8 cellular contexts compared by ENCODE assay signal in the genomic region with DNA sequence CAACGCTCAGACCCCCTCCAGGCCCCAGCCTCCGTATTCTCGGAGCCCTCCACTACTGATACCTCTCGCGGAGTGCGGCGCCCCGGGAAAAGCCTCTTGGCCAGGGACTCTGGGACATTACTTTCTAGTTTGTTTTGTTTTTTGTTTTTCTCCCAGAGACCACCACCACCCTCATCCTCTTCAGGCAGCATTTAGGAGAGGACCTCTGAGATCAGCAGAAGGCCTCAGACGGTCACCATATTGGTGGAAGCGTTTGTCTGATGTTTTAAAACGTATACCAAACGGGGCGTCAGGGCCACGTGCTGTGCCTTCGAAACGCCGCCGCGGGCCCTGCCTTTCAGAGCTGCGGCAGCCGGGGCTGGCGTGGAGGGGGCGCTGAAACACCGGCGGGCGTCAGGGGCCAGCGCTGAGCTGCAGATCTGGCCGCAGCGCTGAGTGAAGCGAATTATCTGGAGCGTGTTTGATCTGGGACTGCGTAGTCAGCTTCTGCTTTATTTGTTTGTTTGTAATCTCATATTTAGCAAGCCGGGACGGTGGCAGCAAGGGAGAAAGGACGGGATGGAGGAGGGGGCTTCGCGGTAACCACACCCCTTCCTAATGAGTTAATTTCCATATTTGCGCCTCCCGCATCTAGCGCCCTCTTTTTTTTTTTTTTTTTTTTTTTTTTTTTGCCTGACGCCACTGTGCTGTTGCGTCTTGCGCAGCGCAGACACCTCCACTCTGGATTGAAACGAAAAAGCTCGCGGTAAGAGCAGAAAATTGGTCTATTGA. TPM values are rescaled to one million over a fixed set of nuclear protein-coding genes. Genes with fewer than 3 reads are reported as not detected.
A peak's percentile ranks its signal among the peaks of the same experiment; 100 is the strongest.
DNase-seq lines count a peak whose midpoint lies in the region; FAIRE-seq and TF ChIP-seq lines count a peak whose summit lies in the region.

No MANE protein-coding gene starts in this region.

- TF ChIP-seq CTCF in GM12875 (IDR thresholded peaks at IDR 0.05; ENCODE audit: borderline replicate concordance, insufficient read depth, low read depth, low read length), result no peak
- TF ChIP-seq CTCF in Peyer's patch (IDR thresholded peaks at IDR 0.05), result no peak
- no peak for TF ChIP-seq CTCF in fibroblast of villous mesenchyme (IDR thresholded peaks at IDR 0.05; ENCODE audit: insufficient read depth, low read depth, low read length)
- TF ChIP-seq CTCF in D721Med (IDR thresholded peaks at IDR 0.05; ENCODE audit: insufficient read depth, missing control alignments), result no peak
- TF ChIP-seq CTCF in foreskin fibroblast (IDR thresholded peaks at IDR 0.05; ENCODE audit: low read depth, low read length), result no peak

- H3K27me3 ChIP-seq in Peyer's patch (peaks cover 0 to 64% of the 10 kb centered on the region in 2 donors), rectal smooth muscle tissue (ENCODE audit: control insufficient read depth, insufficient read depth, low read length) (peaks cover 63% of the 10 kb centered on the region)

- no peak overlapping the region for H3K27ac ChIP-seq in Peyer's patch
- peak overlapping the region; percentile 66 for H3K27ac ChIP-seq in rectal smooth muscle tissue (ENCODE audit: low read depth, low read length)

- peaks cover 0 to 4% (median 0%) of the 10 kb centered on the region in 4 donors for H3K9me3 ChIP-seq in Peyer's patch

- no peak overlapping the region for H3K9ac ChIP-seq in rectal smooth muscle tissue (ENCODE audit: low read length)

- no peak for FAIRE-seq in GM12892 (lab: Jason Lieb, UNC)
- no peak for FAIRE-seq in D721Med (lab: Jason Lieb, UNC)

- no peak for DNase-seq in Peyer's patch
- DNase-seq in fibroblast of villous mesenchyme (ENCODE audit: low read depth), result no peak
- DNase-seq in GM12892 (ENCODE audit: insufficient read length), result no peak
- DNase-seq in D721Med (ENCODE audit: insufficient read length, low spot score), result no peak
- no peak for DNase-seq in foreskin fibroblast
- no peak for DNase-seq in D341Med (ENCODE audit: low spot score)

- TF ChIP-seq POLR2A in Peyer's patch (IDR thresholded peaks at IDR 0.05), result no peak
- no peak for TF ChIP-seq POLR2A in GM12892 (IDR thresholded peaks at IDR 0.05; ENCODE audit: low read depth, low read length)

- peaks cover 0 to 11% (median 0%) of the 10 kb centered on the region in 4 donors for H3K4me1 ChIP-seq in Peyer's patch
- no peaks in the 10 kb centered on the region for H3K4me1 ChIP-seq in rectal smooth muscle tissue (ENCODE audit: control insufficient read depth, insufficient read depth, low read length)

- peak overlapping the region; percentile 32 for H3K4me3 ChIP-seq in GM12875 (ENCODE audit: low read depth, low read length)
- H3K4me3 ChIP-seq in Peyer's patch, result peak overlapping the region; percentile 16 to 42 (median 27)
- peak overlapping the region; percentile 47 for H3K4me3 ChIP-seq in fibroblast of villous mesenchyme (ENCODE audit: low read depth, low read length)
- H3K4me3 ChIP-seq in rectal smooth muscle tissue (ENCODE audit: low read length), result peak overlapping the region; percentile 55
- peak overlapping the region in 1 of 2 donors; percentile 46 for H3K4me3 ChIP-seq in foreskin fibroblast (ENCODE audit: low read depth in 1 of 2, low read length in 2 of 2)

- H3K36me3 ChIP-seq in Peyer's patch (no peaks in the 10 kb centered on the region), rectal smooth muscle tissue (ENCODE audit: control insufficient read depth, insufficient read depth, low read length) (no peaks in the 10 kb centered on the region)

RNA-seq across cellular contexts. Expression of gene SOX2, which starts 14.8 kb away (rescaled TPM):
- under 1 TPM in 2 of 4 donors, not detected in 2; 0.57 to 0.67 TPM for total RNA-seq in Peyer's patch
- total RNA-seq in fibroblast of villous mesenchyme, result not detected in 2 replicates
- not detected for polyA plus RNA-seq in GM12892 (2012; ENCODE audit: missing spikeins)
